Comparison of ENCODE assay signal across 18 cellular contexts in genomic region chr1:182855886-182856285, GRCh38. TPM values are rescaled to one million over a fixed set of nuclear protein-coding genes. Genes with fewer than 3 reads are reported as not detected.
DNase-seq lines count a peak whose midpoint lies in the region; ATAC-seq, FAIRE-seq and TF ChIP-seq lines count a peak whose summit lies in the region.
"Had no signal": no experiment of that assay in that cellular context is flagged by ENCODE, and none has a peak within 500 bp of the region (broad histone marks: within the 10 kb centered on the region; RNA-seq: fewer than 3 reads in every experiment).

No MANE protein-coding gene starts in this region.

- intact Hi-C loops in GM12878 (cut with micrococcal nuclease; ENCODE audit: unreplicated experiment) (no loop called here), spleen (cut with DNase I; ENCODE audit: low total_unique reads) (no loop called here)

- BruUV-seq in GM12878 (replicated peaks; lab: Mats Ljungman, UMichigan) = TSS peak; percentile 3

- H3K9me3 ChIP-seq in GM12878 (replicated peaks; ENCODE audit: control insufficient read depth, insufficient read depth, low read length) (no peaks in the 10 kb centered on the region), gastroesophageal sphincter (no peaks in the 10 kb centered on the region), spleen (no peaks in the 10 kb centered on the region)
- H3K9me3 ChIP-seq: BE2C had no signal

- TF ChIP-seq EP300 in GM12878 (IDR thresholded peaks at IDR 0.05; ENCODE audit: borderline replicate concordance in 1 of 2, control insufficient read depth in 1 of 2, low read depth in 2 of 2, low read length in 2 of 2) (no peak), gastroesophageal sphincter (IDR thresholded peaks at IDR 0.05) (no peak)

- CTCF ChIA-PET in BJ (lab: Yijun Ruan, JAX) (interaction anchor here (1.0 kb wide), 2 partner anchors 8 to 18 kb away, joined by 3 read pairs; no protein-coding TSS in a partner anchor), GM12878 (lab: Yijun Ruan, JAX) (no interaction called here)

- ATAC-seq in GM23338 = no peak
- no peak for ATAC-seq in GM12878
- ATAC-seq in gastroesophageal sphincter = no peak
- no peak for ATAC-seq in HG02973 (IDR thresholded peaks at IDR 0.05; ENCODE audit: unreplicated experiment)
- ATAC-seq: CD8-positive, alpha-beta T cell; Panc1 had no signal

- TF ChIP-seq RAD21 in GM12878 (IDR thresholded peaks at IDR 0.05; ENCODE audit: insufficient read depth, low read depth, low read length) = no peak

- WGBS in GM12878 (ENCODE audit: insufficient coverage, insufficient replicate concordance, low lambda C conversion rate, missing lambda C conversion rate) = 96% methylated on average over 3 of the region's 3 CpGs
- WGBS in gastroesophageal sphincter (ENCODE audit: low coverage in 1 of 2), 2 donors = 46 to 49% methylated on average over 3 of the region's 3 CpGs
- WGBS in spleen, 5 donors = 87 to 96% (median 95%) methylated on average over 3 of the region's 3 CpGs

- H3K4me2 ChIP-seq in GM23338 (no peak overlapping the region), GM12878 (ENCODE audit: control insufficient read depth, insufficient read depth) (no peak overlapping the region)

- H3K27me3 ChIP-seq in BJ (ENCODE audit: control insufficient read depth, insufficient read depth, low read length) = no peaks in the 10 kb centered on the region
- no peaks in the 10 kb centered on the region for H3K27me3 ChIP-seq in GM23338 (ENCODE audit: insufficient read depth)
- no peaks in the 10 kb centered on the region for H3K27me3 ChIP-seq in GM12878 (replicated peaks in 1 of 2; ENCODE audit: control insufficient read depth in 2 of 2, insufficient read depth in 2 of 2, low read length in 1 of 2)
- no peaks in the 10 kb centered on the region for H3K27me3 ChIP-seq in gastroesophageal sphincter
- no peaks in the 10 kb centered on the region for H3K27me3 ChIP-seq in spleen (replicated peaks in 1 of 7)
- H3K27me3 ChIP-seq: BE2C had no signal

- no peak overlapping the region for H3K9ac ChIP-seq in GM12878 (ENCODE audit: control insufficient read depth, insufficient read depth, low read length)

- H3K4me1 ChIP-seq in GM23338 (ENCODE audit: insufficient read depth) (no peaks in the 10 kb centered on the region), GM12878 (ENCODE audit: control insufficient read depth, insufficient read depth, low read length) (no peaks in the 10 kb centered on the region), gastroesophageal sphincter (peaks cover 0 to 23% (median 4%) of the 10 kb centered on the region in 3 donors), spleen (peaks cover 0 to 17% (median 0%) of the 10 kb centered on the region in 6 donors)

- no peaks in the 10 kb centered on the region for H3K9me2 ChIP-seq in GM23338 (ENCODE audit: insufficient read depth)

- no peaks in the 10 kb centered on the region for H3K4me1 Mint-ChIP-seq in GM23338

- TF ChIP-seq POLR2A in GM12878 (IDR thresholded peaks at IDR 0.05; ENCODE audit: low read depth, low read length) (no peak), gastroesophageal sphincter (IDR thresholded peaks at IDR 0.05) (no peak), spleen (IDR thresholded peaks at IDR 0.05) (no peak)

- no peaks in the 10 kb centered on the region for H3K27me3 Mint-ChIP-seq in GM23338 (ENCODE audit: insufficient read depth, low read depth, poor library complexity)
- H3K27me3 Mint-ChIP-seq: IgD-negative memory B cell had no signal

- no peak for FAIRE-seq in GM12878 (lab: Jason Lieb, UNC)

- H3K36me3 Mint-ChIP-seq in GM23338 (ENCODE audit: low read depth) = peaks cover 100% of the 10 kb centered on the region

- POLR2A ChIA-PET in BJ (lab: Charles Lee) (no interaction called here), GM12878 (lab: Charles Lee) (interaction anchor here (0.5 kb wide), 1 partner anchor 9 kb away, joined by 3 read pairs; no protein-coding TSS in a partner anchor)

- no peak overlapping the region for H3K4me3 Mint-ChIP-seq in GM23338
- H3K4me3 Mint-ChIP-seq: CD8-positive, alpha-beta T cell; IgD-negative memory B cell had no signal

- H3K79me2 ChIP-seq in GM23338 (replicated peaks; ENCODE audit: insufficient read depth) = peaks cover 95% of the 10 kb centered on the region
- H3K79me2 ChIP-seq in GM12878 (ENCODE audit: control insufficient read depth, insufficient read depth, low read length) = peaks cover 1% of the 10 kb centered on the region

- no peak overlapping the region for H2AFZ ChIP-seq in GM23338
- H2AFZ ChIP-seq in GM12878 (ENCODE audit: control insufficient read depth, low read depth, low read length) = no peak overlapping the region

- SMC1A ChIA-PET in GM12878 (lab: Charles Lee; ENCODE audit: uncharacterized antibody, unreplicated experiment) = interaction anchor here (0.7 kb wide), 1 partner anchor 54 kb away, joined by 3 read pairs; no protein-coding TSS in a partner anchor

- peaks cover 8% of the 10 kb centered on the region; the same call in 1 of the 2 replicates for H3F3A ChIP-seq in GM23338 (replicated peaks; ENCODE audit: low read depth)

- H4K20me1 ChIP-seq in GM23338 (replicated peaks; ENCODE audit: insufficient read depth) (peaks cover 42% of the 10 kb centered on the region), GM12878 (ENCODE audit: control insufficient read depth, insufficient read depth) (peaks cover 1% of the 10 kb centered on the region; the same call in 1 of the 2 replicates)

- DNase-seq in BJ (ENCODE audit: low read depth) (peak; percentile 8), GM23338 (ENCODE audit: low spot score) (no peak), GM12878 (ENCODE audit: low read depth, low spot score) (no peak), NCI-H510A treated with DMSO at 0.1 percent for 48 hours (lab: John Stamatoyannopoulos, UW) (no peak), spleen (no peak)
- DNase-seq: BE2C; CD8-positive, alpha-beta T cell; DMS79; Kasumi-1; NCI-H1417; NCI-H2029 treated with DMSO at 0.1 percent for 48 hours; NCI-H2171 treated with DMSO at 0.1 percent for 48 hours; NCI-H774; T-helper 1 cell had no signal

- no peaks in the 10 kb centered on the region for H3K9me3 Mint-ChIP-seq in GM23338
- H3K9me3 Mint-ChIP-seq: CD8-positive, alpha-beta T cell; IgD-negative memory B cell had no signal

- in situ Hi-C loops in GM12878 (cut with MboI) = no loop called here

- H3K27ac ChIP-seq in GM23338 (ENCODE audit: low read depth) = 0 out of 2 replicates have a peak overlapping the region, but pooled peaks have one; percentile 28
- H3K27ac ChIP-seq in GM12878 (ENCODE audit: control insufficient read depth, insufficient read depth) = no peak overlapping the region
- H3K27ac ChIP-seq in gastroesophageal sphincter = peak overlapping the region in 3 of 4 donors; percentile 22 to 29 (median 26)
- H3K27ac ChIP-seq in spleen = no peak overlapping the region

- TF ChIP-seq CTCF in BJ (IDR thresholded peaks at IDR 0.05; ENCODE audit: insufficient read depth, low read depth, low read length) = no peak
- TF ChIP-seq CTCF in GM23338 (conservative IDR thresholded peaks at IDR 0.05; ENCODE audit: low read depth in 2 of 2) = no peak
- TF ChIP-seq CTCF in GM12878 (IDR thresholded peaks at IDR 0.05 in 2 of 3, conservative IDR thresholded peaks at IDR 0.05 in 1 of 3; ENCODE audit: control insufficient read depth in 2 of 3, extremely low read depth in 1 of 3, insufficient read depth in 1 of 3, low read depth in 3 of 3, low read length in 3 of 3) = no peak
- TF ChIP-seq CTCF in gastroesophageal sphincter (IDR thresholded peaks at IDR 0.05) = no peak
- TF ChIP-seq CTCF in spleen (IDR thresholded peaks at IDR 0.05 in 8 of 11, conservative IDR thresholded peaks at IDR 0.05 in 3 of 11) = no peak

- peak overlapping the region; percentile 72; the same call in 1 of the 2 replicates for H3K27ac Mint-ChIP-seq in GM23338
- H3K27ac Mint-ChIP-seq: CD8-positive, alpha-beta T cell had no signal

- RAD21 ChIA-PET in GM12878 (lab: Charles Lee; ENCODE audit: unreplicated experiment) = no interaction called here

- H3K4me3 ChIP-seq in BJ (ENCODE audit: low read depth, low read length) (no peak overlapping the region), GM23338 (no peak overlapping the region), GM12878 (no peak overlapping the region), gastroesophageal sphincter (no peak overlapping the region), spleen (no peak overlapping the region)

- H3K36me3 ChIP-seq in BJ (ENCODE audit: control insufficient read depth, insufficient read depth, low read length) = peaks cover 18% of the 10 kb centered on the region
- peaks cover 100% of the 10 kb centered on the region for H3K36me3 ChIP-seq in GM23338 (ENCODE audit: insufficient read depth)
- H3K36me3 ChIP-seq in GM12878 (ENCODE audit: control insufficient read depth in 2 of 2, insufficient read depth in 2 of 2, low read length in 1 of 2) = peaks cover 10 to 54% of the 10 kb centered on the region in 2 experiments
- H3K36me3 ChIP-seq in gastroesophageal sphincter = peaks cover 36 to 99% of the 10 kb centered on the region in 2 donors
- peaks cover 0 to 100% (median 99%) of the 10 kb centered on the region in 6 donors for H3K36me3 ChIP-seq in spleen

TF ChIP-seq in GM12878, 131 proteins besides CTCF, POLR2A, EP300 and RAD21:
- TF ChIP-seq EED (IDR thresholded peaks at IDR 0.05; ENCODE audit: low read depth) = no peak

RNA-seq across cellular contexts. Expression of gene DHX9, which starts 16.7 kb away (rescaled TPM):
- polyA plus RNA-seq in BJ (2011; rRNA removed) (111 and 152 TPM in 2 replicates), GM23338 (2016; fragmentation: Nextera tagmentation; extraction: Ambion mirVana) (127 and 151 TPM in 2 replicates), GM12878 (2011; rRNA removed) (234 and 266 TPM in 2 replicates), GM12878 (2014; fragmentation: Illumina TruSeq; extraction: Trizol) (219 and 238 TPM in 2 replicates), GM12878 (2014; fragmentation: Nextera tagmentation; extraction: Ambion mirVana) (100 to 1,000 TPM in 1 of 2 experiments, 10 to 100 TPM in 1; 90.7 to 130 TPM), GM12878 (2014; rRNA removed) (188 and 189 TPM in 2 replicates), GM12878 (2016; fragmentation: Nextera tagmentation; extraction: Ambion mirVana) (100 to 1,000 TPM; 214 to 221 TPM), spleen (10 to 100 TPM; 61.0 to 83.5 (median 73.0) TPM)
- polyA minus RNA-seq in BJ (2011; rRNA and poly(A)+ RNA removed) = 75.6 and 106 TPM in 2 replicates
- total RNA-seq in GM23338 (2014; rRNA removed; shearing (Covaris generic)) = 239 and 262 TPM in 2 replicates
- total RNA-seq in GM12878 (2013; cell fraction: nucleolus; rRNA removed) = 252 and 256 TPM in 2 replicates
- total RNA-seq in GM12878 (2014; rRNA removed) (165 and 178 TPM in 2 replicates), GM12878 (2014; rRNA removed; fragmentation: Illumina TruSeq; extraction: Trizol) (217 and 229 TPM in 2 replicates), GM12878 (2021) (227 and 235 TPM in 2 replicates), gastroesophageal sphincter (100 to 1,000 TPM in 1 of 4 donors, 10 to 100 TPM in 3; 79.5 to 104 (median 91.8) TPM), spleen (100 to 1,000 TPM in 6 of 7 donors, 10 to 100 TPM in 1; 94.4 to 145 (median 121) TPM)
- 87.0 TPM for polyA plus RNA-seq in GM12878 (2011; ENCODE audit: low read depth)
- 145 and 170 TPM in 2 replicates for polyA plus RNA-seq in GM12878 (2011; cell fraction: cytosol; rRNA removed)
- 170 and 239 TPM in 2 replicates for polyA plus RNA-seq in GM12878 (2011; cell fraction: nucleus; rRNA removed)
- 81.9 and 103 TPM in 2 replicates for polyA plus RNA-seq in GM12878 (2012)
- polyA minus RNA-seq in GM12878 (2011; rRNA and poly(A)+ RNA removed) = 226 and 292 TPM in 2 replicates
- polyA minus RNA-seq in GM12878 (2011; cell fraction: cytosol; rRNA and poly(A)+ RNA removed) = 67.4 and 116 TPM in 2 replicates
- polyA minus RNA-seq in GM12878 (2011; cell fraction: nucleus; rRNA and poly(A)+ RNA removed) = 111 and 161 TPM in 2 replicates

Comparison
In these comparisons a context has a peak if more than half of its experiments do, and no peak if none do; other contexts are left out.
1. H3K27ac ChIP-seq: peak in GM23338 (single experiment) and gastroesophageal sphincter (3 of 4); none in GM12878 (single experiment) and spleen (0 of 8).